In the genomic region with DNA sequence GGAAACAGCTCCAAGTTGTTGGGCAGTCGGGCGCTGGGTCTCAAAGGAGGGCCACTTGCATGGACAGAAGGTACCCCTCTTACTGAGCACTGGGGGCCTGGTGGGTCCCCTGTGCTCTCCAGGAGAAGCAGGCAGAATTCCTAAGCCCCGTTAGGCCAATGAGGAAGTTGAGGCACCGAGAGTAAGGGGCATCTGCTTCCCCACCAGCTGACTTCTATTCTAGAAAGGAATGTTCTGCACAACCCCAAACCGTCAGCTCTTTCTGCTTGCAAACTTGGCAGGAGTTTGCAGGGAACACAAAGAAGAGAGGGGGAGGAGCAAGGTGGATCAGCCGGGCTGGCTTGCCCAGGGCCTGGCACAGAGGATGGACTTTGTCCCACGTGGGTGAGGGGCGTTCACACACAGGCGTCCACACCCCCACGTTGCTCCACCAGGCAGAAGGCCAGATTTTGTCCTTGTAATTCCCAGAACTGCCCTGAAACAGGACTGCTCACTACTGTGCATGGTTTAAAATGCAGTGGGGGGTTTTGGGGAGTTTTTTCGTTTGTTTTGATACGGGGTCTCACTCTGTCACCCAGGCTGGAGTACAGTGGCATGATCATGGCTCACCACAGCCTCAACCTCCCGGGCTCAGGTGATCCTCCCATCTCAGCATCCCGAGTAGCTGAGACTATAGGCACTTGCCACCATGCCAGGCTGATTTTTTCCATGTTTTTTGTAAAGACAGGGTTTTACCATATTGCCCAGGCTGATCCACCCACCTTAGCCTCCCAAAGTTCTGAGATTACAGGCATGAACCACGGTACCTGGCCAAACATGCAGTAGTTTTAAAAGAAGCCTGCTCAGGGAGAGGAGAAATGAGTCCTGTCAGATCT, we compare ENCODE assay signal across 1 cellular context.
TF ChIP-seq lines count a peak whose summit lies in the region.

No MANE protein-coding gene starts in this region.

TF ChIP-seq in SK-N-SH, 30 proteins besides CTCF, POLR2A, EP300 and RAD21 (continued from another document):
- TF ChIP-seq, protein P1, sequence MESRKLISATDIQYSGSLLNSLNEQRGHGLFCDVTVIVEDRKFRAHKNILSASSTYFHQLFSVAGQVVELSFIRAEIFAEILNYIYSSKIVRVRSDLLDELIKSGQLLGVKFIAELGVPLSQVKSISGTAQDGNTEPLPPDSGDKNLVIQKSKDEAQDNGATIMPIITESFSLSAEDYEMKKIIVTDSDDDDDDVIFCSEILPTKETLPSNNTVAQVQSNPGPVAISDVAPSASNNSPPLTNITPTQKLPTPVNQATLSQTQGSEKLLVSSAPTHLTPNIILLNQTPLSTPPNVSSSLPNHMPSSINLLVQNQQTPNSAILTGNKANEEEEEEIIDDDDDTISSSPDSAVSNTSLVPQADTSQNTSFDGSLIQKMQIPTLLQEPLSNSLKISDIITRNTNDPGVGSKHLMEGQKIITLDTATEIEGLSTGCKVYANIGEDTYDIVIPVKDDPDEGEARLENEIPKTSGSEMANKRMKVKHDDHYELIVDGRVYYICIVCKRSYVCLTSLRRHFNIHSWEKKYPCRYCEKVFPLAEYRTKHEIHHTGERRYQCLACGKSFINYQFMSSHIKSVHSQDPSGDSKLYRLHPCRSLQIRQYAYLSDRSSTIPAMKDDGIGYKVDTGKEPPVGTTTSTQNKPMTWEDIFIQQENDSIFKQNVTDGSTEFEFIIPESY (IDR thresholded peaks at IDR 0.05; ENCODE audit: borderline replicate concordance, low read depth): no peak
- TF ChIP-seq FOXM1 (IDR thresholded peaks at IDR 0.05; ENCODE audit: low read depth): no peak
- TF ChIP-seq, protein P2, sequence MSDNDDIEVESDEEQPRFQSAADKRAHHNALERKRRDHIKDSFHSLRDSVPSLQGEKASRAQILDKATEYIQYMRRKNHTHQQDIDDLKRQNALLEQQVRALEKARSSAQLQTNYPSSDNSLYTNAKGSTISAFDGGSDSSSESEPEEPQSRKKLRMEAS (IDR thresholded peaks at IDR 0.05; ENCODE audit: low read depth): 0 out of 2 replicates have a peak, but pooled peaks have one; percentile 29
- TF ChIP-seq NRF1 (IDR thresholded peaks at IDR 0.05; ENCODE audit: low read depth, low read length): no peak
- TF ChIP-seq SIN3A (IDR thresholded peaks at IDR 0.05; ENCODE audit: borderline replicate concordance, low read depth, low read length): no peak
- TF ChIP-seq MXI1 (IDR thresholded peaks at IDR 0.05; ENCODE audit: low read depth, low read length): 0 out of 2 replicates have a peak, but pooled peaks have one; percentile 28
- no peak for TF ChIP-seq YY1 (IDR thresholded peaks at IDR 0.05; ENCODE audit: low read depth)
